Comparison of ENCODE assay signal across 8 cellular contexts in the genomic region with DNA sequence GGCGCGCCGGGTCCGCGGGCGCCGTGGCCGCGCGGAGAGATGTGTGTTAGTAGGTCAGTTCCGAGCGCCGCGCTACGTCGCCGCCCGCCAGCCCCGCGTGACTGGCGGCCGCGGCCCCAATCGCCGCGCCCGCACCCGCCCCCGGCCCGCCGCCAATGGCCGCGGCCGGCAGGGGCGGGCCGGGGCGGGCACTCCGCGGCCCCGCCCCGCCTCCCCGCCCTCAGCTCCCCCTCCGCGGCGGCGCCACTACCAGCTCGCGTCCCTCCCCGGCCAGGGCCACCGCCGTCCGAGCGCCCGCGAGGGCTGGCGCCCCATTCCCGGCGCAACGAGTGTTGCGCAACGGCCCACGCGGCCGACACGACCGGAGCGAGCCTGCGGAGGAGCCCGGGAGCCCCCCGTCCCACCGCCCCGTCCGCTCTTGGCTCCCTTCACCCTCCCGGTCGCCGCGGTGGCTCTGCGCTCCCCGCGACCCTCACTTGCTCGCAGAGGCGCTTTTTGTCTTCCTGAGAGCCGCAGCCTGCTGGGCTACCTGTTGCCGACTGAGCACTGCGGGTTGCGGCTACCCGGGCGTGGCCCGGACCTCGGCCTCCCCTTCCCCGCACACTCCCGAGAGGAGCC. TPM values are rescaled to one million over a fixed set of nuclear protein-coding genes. Genes with fewer than 3 reads are reported as not detected.
DNase-seq lines count a peak whose midpoint lies in the region; ATAC-seq, FAIRE-seq and TF ChIP-seq lines count a peak whose summit lies in the region.

A gene with protein sequence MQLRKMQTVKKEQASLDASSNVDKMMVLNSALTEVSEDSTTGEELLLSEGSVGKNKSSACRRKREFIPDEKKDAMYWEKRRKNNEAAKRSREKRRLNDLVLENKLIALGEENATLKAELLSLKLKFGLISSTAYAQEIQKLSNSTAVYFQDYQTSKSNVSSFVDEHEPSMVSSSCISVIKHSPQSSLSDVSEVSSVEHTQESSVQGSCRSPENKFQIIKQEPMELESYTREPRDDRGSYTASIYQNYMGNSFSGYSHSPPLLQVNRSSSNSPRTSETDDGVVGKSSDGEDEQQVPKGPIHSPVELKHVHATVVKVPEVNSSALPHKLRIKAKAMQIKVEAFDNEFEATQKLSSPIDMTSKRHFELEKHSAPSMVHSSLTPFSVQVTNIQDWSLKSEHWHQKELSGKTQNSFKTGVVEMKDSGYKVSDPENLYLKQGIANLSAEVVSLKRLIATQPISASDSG (minus strand): TSS at position 48 of the 618 bp plus-strand sequence. CDS start 13,098 bp downstream, outside the sequence.

- peaks cover 22% of the 10 kb centered on the region for H4K20me1 ChIP-seq in astrocyte (ENCODE audit: insufficient read depth, low read length)

- no peaks in the 10 kb centered on the region for H3K36me3 Mint-ChIP-seq in astrocyte (ENCODE audit: low read depth, unreplicated experiment)

- H3K79me2 ChIP-seq in astrocyte (ENCODE audit: insufficient read depth, low read length), result peaks cover 44% of the 10 kb centered on the region

- H3K9me3 Mint-ChIP-seq in astrocyte (ENCODE audit: unreplicated experiment), result no peaks in the 10 kb centered on the region

- H3K9me3 ChIP-seq in astrocyte (ENCODE audit: insufficient read depth, low read depth, low read length) (no peaks in the 10 kb centered on the region), aorta (ENCODE audit: control insufficient read depth, low read length) (no peaks in the 10 kb centered on the region)

- WGBS in aorta, 2 donors, result 1% methylated on average over 29 to 92 of the region's 92 CpGs

- H3K36me3 ChIP-seq in astrocyte (ENCODE audit: insufficient read depth, low read length), result no peaks in the 10 kb centered on the region
- H3K36me3 ChIP-seq in aorta (ENCODE audit: control insufficient read depth in 1 of 2, insufficient read depth in 2 of 2, low read length in 1 of 2), result no peaks in the 10 kb centered on the region

- H3K4me1 ChIP-seq in astrocyte (ENCODE audit: insufficient read depth, low read length) (peaks cover 30% of the 10 kb centered on the region), aorta (ENCODE audit: control insufficient read depth in 1 of 2, insufficient read depth in 2 of 2, low read length in 2 of 2) (peaks cover 4 to 5% of the 10 kb centered on the region in 2 donors)

- intact Hi-C loops in aorta (cut with DNase I), result loop anchor here (2.0 to 10.0 kb wide), 8 partner anchors 62 to 387 kb away; a partner anchor contains a TSS

- peak within 1 kb of the TSS; percentile 92 for H3K27ac ChIP-seq in astrocyte (ENCODE audit: low read depth, low read length)
- H3K27ac ChIP-seq in aorta (ENCODE audit: low read depth in 1 of 2, low read length in 2 of 2), result peak within 1 kb of the TSS; percentile 97 to 98

- FAIRE-seq in astrocyte (lab: Jason Lieb, UNC), result no peak

- H3K27me3 Mint-ChIP-seq in astrocyte (ENCODE audit: low read depth, unreplicated experiment), result peaks cover 2% of the 10 kb centered on the region

- peak within 1 kb of the TSS; percentile 99 for H3K27ac Mint-ChIP-seq in astrocyte (ENCODE audit: unreplicated experiment)

- H3K27me3 ChIP-seq in astrocyte (ENCODE audit: insufficient read depth, low read length) (no peaks in the 10 kb centered on the region), aorta (ENCODE audit: control insufficient read depth in 1 of 2, insufficient read depth in 2 of 2, low read length in 1 of 2) (no peaks in the 10 kb centered on the region)

- H3K9ac ChIP-seq in astrocyte (ENCODE audit: low read length), result peak within 1 kb of the TSS; percentile 97

- DNase-seq in GM12865 (ENCODE audit: low read depth) (peak; percentile 80), NCI-H1105 (lab: John Stamatoyannopoulos, UW) (peak; percentile 62), T-helper 9 cell (peak; percentile 49), astrocyte (ENCODE audit: low read depth) (peak; percentile 56), hepatic stellate cell (ENCODE audit: low spot score) (peak; percentile 87), renal cortical epithelial cell (ENCODE audit: low read depth) (no peak), aorta (peak; percentile 91 to 94)

- ATAC-seq in HG02623 (IDR thresholded peaks at IDR 0.05; ENCODE audit: unreplicated experiment) (peak; percentile 90), aorta (ENCODE audit: low FRiP score) (peak; percentile 86)

- peak within 1 kb of the TSS; percentile 99 for H3K4me3 Mint-ChIP-seq in astrocyte (ENCODE audit: unreplicated experiment)

- H2AFZ ChIP-seq in astrocyte (ENCODE audit: low read depth, low read length), result peak within 1 kb of the TSS; percentile 77

- H3K4me3 ChIP-seq in GM12865 (ENCODE audit: low read depth, low read length), result peak within 1 kb of the TSS; percentile 68
- peak within 1 kb of the TSS; percentile 81 for H3K4me3 ChIP-seq in astrocyte (ENCODE audit: insufficient read depth, low read depth, low read length)
- peak within 1 kb of the TSS; percentile 90 to 99 for H3K4me3 ChIP-seq in aorta (ENCODE audit: low read length in 2 of 2)

- peaks cover 27% of the 10 kb centered on the region for H3K4me1 Mint-ChIP-seq in astrocyte (ENCODE audit: low read depth, unreplicated experiment)

- H3K4me2 ChIP-seq in astrocyte (ENCODE audit: low read length), result peak within 1 kb of the TSS; percentile 96

- TF ChIP-seq CTCF in GM12865 (IDR thresholded peaks at IDR 0.05; ENCODE audit: insufficient read depth, low read depth, low read length, missing control alignments) (no peak), astrocyte (IDR thresholded peaks at IDR 0.05; ENCODE audit: insufficient read depth, low read depth, low read length) (no peak)

RNA-seq across cellular contexts. Expression of the gene that starts here (rescaled TPM):
- total RNA-seq in astrocyte (32.4 and 37.5 TPM in 2 replicates), renal cortical epithelial cell (13.2 and 50.8 TPM in 2 replicates), aorta (10 to 100 TPM; 27.9 to 54.8 TPM)
- 10 to 100 TPM; 13.6 to 15.1 TPM for polyA plus RNA-seq in aorta
